Comparison of ENCODE assay signal across 25 cellular contexts in genomic region chr18:65907281-65907680, GRCh38.
"Had no signal": no experiment of that assay in that cellular context is flagged by ENCODE, and none has a peak within 500 bp of the region (broad histone marks: within the 10 kb centered on the region; RNA-seq: fewer than 3 reads in every experiment).

No MANE protein-coding gene starts in this region.

- H3K9me3 ChIP-seq: esophagus squamous epithelium, gastroesophageal sphincter, heart right ventricle, left lung, pancreas, psoas muscle, right atrium auricular region, spleen, upper lobe of right lung had no signal

- ATAC-seq: activated CD8-positive, alpha-beta memory T cell treated with anti-CD3 and anti-CD28 coated beads, Interleukin-2, amount 10 ng/mL, durations not matched to agents 7 days and 5 days; activated CD8-positive, alpha-beta T cell treated with anti-CD3 and anti-CD28 coated beads for 36 hours; gastroesophageal sphincter; heart right ventricle; left lung; natural killer cell; pancreas; psoas muscle; upper lobe of right lung had no signal

- H3K4me1 ChIP-seq: esophagus squamous epithelium, gastroesophageal sphincter, heart right ventricle, left lung, pancreas, psoas muscle, right atrium auricular region, spleen, upper lobe of right lung had no signal

- DNase-seq: activated CD4-positive, alpha-beta T cell treated with anti-CD3 and anti-CD28 coated beads, Interleukin-2, amount 10 ng/mL, durations not matched to agents 7 days and 5 days; activated CD4-positive, CD25-positive, alpha-beta regulatory T cell treated with anti-CD3 and anti-CD28 coated beads, Interleukin-2, amount 50 U/mL, for 72 hours; activated CD8-positive, alpha-beta memory T cell treated with anti-CD3 and anti-CD28 coated beads, Interleukin-2, amount 10 ng/mL, durations not matched to agents 7 days and 5 days; activated CD8-positive, alpha-beta T cell treated with anti-CD3 and anti-CD28 coated beads for 36 hours; activated effector memory CD4-positive, alpha-beta T cell treated with anti-CD3 and anti-CD28 coated beads, Interleukin-2, amount 50 U/mL, for 16 hours; activated naive CD4-positive, alpha-beta T cell treated with anti-CD3 and anti-CD28 coated beads, Interleukin-2, amount 10 ng/mL, durations not matched to agents 7 days and 5 days; activated T-cell treated with anti-CD3 and anti-CD28 coated beads for 4 hours; amygdala; cortex of kidney; esophagus squamous epithelium; heart right ventricle; immature natural killer cell; left lung; midbrain; natural killer cell; pancreas; psoas muscle; spleen; stimulated activated CD4-positive, alpha-beta T cell treated with anti-CD3 and anti-CD28 coated beads, Interleukin-4, amount 100 ng/mL, for 1 hour; stimulated activated naive CD4-positive, alpha-beta T cell treated with Interleukin-2 at 50 U/mL for 16 hours; upper lobe of right lung; WERI-Rb-1 had no signal

- H3K27ac ChIP-seq: esophagus squamous epithelium, gastroesophageal sphincter, heart right ventricle, left lung, pancreas, psoas muscle, right atrium auricular region, spleen, upper lobe of right lung, WERI-Rb-1 had no signal

- H3K36me3 ChIP-seq: esophagus squamous epithelium, gastroesophageal sphincter, heart right ventricle, left lung, pancreas, right atrium auricular region, spleen, upper lobe of right lung, WERI-Rb-1 had no signal

- H3K27me3 ChIP-seq: esophagus squamous epithelium, gastroesophageal sphincter, heart right ventricle, left lung, pancreas, right atrium auricular region, spleen, upper lobe of right lung had no signal

- H3K4me3 ChIP-seq: esophagus squamous epithelium, gastroesophageal sphincter, heart right ventricle, left lung, lung, pancreas, psoas muscle, right atrium auricular region, spleen, upper lobe of right lung had no signal
